In the genomic region with DNA sequence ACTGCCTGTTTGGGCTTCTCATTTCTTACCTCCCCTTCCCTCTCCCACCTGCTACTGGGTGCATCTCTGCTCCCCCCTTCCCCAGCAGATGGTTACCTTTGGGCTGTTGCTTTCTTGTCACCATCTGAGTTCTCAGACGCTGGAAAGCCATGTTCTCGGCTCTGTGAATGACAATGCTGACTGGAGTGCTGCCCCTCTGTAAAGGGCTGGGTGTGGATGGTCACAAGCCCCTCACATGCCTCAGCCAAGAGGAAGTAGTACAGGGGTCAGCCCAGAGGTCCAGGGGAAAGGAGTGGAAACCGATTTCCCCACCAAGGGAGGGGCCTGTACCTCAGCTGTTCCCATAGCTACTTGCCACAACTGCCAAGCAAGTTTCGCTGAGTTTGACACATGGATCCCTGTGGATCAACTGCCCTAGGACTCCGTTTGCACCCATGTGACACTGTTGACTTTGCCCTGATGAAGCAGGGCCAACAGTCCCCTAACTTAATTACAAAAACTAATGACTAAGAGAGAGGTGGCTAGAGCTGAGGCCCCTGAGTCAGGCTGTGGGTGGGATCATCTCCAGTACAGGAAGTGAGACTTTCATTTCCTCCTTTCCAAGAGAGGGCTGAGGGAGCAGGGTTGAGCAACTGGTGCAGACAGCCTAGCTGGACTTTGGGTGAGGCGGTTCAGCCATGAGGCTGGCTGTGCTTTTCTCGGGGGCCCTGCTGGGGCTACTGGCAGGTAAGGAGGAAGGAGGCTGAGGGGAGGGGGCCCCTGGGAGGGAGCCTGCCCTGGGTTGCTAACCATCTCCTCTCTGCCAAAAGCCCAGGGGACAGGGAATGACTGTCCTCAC, we compare ENCODE assay signal across 1 cellular context.
TF ChIP-seq lines count a peak whose summit lies in the region.

A gene with protein sequence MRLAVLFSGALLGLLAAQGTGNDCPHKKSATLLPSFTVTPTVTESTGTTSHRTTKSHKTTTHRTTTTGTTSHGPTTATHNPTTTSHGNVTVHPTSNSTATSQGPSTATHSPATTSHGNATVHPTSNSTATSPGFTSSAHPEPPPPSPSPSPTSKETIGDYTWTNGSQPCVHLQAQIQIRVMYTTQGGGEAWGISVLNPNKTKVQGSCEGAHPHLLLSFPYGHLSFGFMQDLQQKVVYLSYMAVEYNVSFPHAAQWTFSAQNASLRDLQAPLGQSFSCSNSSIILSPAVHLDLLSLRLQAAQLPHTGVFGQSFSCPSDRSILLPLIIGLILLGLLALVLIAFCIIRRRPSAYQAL (plus strand): TSS at position 638 of the 838 bp plus-strand sequence. CDS start 40 bp downstream, at position 678.

TF ChIP-seq in HEK293, 187 proteins besides CTCF, POLR2A, EP300 and RAD21 (continued from another document):
- TF ChIP-seq ZNF664 (tag by site-specific recombination; IDR thresholded peaks at IDR 0.05) (no peak), ZNF48 (tag by site-specific recombination; IDR thresholded peaks at IDR 0.05) (no peak), ZNF132 (tag by site-specific recombination; IDR thresholded peaks at IDR 0.05; ENCODE audit: borderline replicate concordance) (no peak), MYNN (tag by site-specific recombination; IDR thresholded peaks at IDR 0.05; ENCODE audit: borderline replicate concordance) (no peak), ZFP41 (tag by site-specific recombination; IDR thresholded peaks at IDR 0.05; ENCODE audit: borderline replicate concordance) (no peak), ZNF747 (tag by site-specific recombination; IDR thresholded peaks at IDR 0.05) (no peak), ZNF350 (tag by site-specific recombination; IDR thresholded peaks at IDR 0.05) (no peak)
